ENCODE assay signal across 2 cellular contexts in the genomic region with DNA sequence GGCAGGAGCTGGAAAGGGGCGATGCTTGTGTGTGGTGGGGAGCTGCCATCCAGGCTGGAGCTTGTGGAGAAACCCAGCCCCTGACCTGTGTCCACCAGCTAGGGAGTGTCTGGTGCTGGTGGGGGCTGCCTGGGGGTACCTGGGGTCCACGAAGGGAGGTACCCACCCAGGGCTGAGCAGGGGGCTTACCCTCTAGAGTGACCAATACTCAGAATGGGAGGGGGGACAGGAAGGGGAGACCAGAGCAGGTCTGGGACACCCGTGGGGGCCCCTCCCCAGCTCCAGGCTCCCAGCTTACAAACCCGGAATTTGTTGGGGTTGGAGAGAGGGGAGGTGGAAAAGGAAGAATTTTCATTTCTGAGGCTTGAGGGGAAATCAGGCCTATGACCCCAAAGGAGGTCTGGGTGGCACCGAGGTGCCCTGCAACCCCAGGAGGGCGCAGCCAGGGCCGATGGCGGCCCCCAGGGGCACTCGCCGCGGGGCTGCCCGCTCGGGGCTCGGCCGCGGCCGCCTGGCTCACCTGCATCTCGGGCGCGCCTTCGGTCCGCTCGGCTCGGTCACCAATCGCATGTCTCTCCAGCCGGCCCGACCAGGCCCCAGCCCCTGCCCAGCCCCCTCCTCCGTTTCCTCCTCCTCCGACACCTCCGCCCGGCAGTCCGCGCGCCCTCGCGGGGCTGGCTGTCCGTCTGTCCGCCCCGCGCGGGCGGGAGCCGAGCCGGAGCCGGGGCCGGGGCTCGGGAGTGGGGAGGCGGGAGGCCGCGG.
TF ChIP-seq lines count a peak whose summit lies in the region.

No MANE protein-coding gene starts in this region.

TF ChIP-seq in HEK293, 187 proteins besides CTCF, POLR2A, EP300 and RAD21 (continues in another document):
- TF ChIP-seq SCRT1 (tag by site-specific recombination; IDR thresholded peaks at IDR 0.05; ENCODE audit: borderline replicate concordance): no peak
- no peak for TF ChIP-seq ZNF624 (tag by site-specific recombination; IDR thresholded peaks at IDR 0.05)
- TF ChIP-seq, protein P1, sequence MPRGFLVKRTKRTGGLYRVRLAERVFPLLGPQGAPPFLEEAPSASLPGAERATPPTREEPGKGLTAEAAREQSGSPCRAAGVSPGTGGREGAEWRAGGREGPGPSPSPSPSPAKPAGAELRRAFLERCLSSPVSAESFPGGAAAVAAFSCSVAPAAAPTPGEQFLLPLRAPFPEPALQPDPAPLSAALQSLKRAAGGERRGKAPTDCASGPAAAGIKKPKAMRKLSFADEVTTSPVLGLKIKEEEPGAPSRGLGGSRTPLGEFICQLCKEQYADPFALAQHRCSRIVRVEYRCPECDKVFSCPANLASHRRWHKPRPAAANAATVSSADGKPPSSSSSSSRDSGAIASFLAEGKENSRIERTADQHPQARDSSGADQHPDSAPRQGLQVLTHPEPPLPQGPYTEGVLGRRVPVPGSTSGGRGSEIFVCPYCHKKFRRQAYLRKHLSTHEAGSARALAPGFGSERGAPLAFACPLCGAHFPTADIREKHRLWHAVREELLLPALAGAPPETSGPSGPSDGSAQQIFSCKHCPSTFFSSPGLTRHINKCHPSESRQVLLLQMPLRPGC (tag by site-specific recombination; IDR thresholded peaks at IDR 0.05): no peak
- TF ChIP-seq, protein P2, sequence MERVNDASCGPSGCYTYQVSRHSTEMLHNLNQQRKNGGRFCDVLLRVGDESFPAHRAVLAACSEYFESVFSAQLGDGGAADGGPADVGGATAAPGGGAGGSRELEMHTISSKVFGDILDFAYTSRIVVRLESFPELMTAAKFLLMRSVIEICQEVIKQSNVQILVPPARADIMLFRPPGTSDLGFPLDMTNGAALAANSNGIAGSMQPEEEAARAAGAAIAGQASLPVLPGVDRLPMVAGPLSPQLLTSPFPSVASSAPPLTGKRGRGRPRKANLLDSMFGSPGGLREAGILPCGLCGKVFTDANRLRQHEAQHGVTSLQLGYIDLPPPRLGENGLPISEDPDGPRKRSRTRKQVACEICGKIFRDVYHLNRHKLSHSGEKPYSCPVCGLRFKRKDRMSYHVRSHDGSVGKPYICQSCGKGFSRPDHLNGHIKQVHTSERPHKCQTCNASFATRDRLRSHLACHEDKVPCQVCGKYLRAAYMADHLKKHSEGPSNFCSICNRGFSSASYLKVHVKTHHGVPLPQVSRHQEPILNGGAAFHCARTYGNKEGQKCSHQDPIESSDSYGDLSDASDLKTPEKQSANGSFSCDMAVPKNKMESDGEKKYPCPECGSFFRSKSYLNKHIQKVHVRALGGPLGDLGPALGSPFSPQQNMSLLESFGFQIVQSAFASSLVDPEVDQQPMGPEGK (tag by site-specific recombination; IDR thresholded peaks at IDR 0.05): 0 out of 2 replicates have a peak, but pooled peaks have one; percentile 17
- TF ChIP-seq GLIS2 (tag by site-specific recombination; IDR thresholded peaks at IDR 0.05): peak; percentile 74
- TF ChIP-seq ZNF704 (tag by site-specific recombination; IDR thresholded peaks at IDR 0.05): no peak
- TF ChIP-seq ZNF529 (tag by site-specific recombination; IDR thresholded peaks at IDR 0.05; ENCODE audit: insufficient replicate concordance): no peak
- TF ChIP-seq ZNF692 (tag by site-specific recombination; IDR thresholded peaks at IDR 0.05): no peak
- TF ChIP-seq ZFP41 (tag by site-specific recombination; IDR thresholded peaks at IDR 0.05; ENCODE audit: borderline replicate concordance): no peak
- TF ChIP-seq, protein P3, sequence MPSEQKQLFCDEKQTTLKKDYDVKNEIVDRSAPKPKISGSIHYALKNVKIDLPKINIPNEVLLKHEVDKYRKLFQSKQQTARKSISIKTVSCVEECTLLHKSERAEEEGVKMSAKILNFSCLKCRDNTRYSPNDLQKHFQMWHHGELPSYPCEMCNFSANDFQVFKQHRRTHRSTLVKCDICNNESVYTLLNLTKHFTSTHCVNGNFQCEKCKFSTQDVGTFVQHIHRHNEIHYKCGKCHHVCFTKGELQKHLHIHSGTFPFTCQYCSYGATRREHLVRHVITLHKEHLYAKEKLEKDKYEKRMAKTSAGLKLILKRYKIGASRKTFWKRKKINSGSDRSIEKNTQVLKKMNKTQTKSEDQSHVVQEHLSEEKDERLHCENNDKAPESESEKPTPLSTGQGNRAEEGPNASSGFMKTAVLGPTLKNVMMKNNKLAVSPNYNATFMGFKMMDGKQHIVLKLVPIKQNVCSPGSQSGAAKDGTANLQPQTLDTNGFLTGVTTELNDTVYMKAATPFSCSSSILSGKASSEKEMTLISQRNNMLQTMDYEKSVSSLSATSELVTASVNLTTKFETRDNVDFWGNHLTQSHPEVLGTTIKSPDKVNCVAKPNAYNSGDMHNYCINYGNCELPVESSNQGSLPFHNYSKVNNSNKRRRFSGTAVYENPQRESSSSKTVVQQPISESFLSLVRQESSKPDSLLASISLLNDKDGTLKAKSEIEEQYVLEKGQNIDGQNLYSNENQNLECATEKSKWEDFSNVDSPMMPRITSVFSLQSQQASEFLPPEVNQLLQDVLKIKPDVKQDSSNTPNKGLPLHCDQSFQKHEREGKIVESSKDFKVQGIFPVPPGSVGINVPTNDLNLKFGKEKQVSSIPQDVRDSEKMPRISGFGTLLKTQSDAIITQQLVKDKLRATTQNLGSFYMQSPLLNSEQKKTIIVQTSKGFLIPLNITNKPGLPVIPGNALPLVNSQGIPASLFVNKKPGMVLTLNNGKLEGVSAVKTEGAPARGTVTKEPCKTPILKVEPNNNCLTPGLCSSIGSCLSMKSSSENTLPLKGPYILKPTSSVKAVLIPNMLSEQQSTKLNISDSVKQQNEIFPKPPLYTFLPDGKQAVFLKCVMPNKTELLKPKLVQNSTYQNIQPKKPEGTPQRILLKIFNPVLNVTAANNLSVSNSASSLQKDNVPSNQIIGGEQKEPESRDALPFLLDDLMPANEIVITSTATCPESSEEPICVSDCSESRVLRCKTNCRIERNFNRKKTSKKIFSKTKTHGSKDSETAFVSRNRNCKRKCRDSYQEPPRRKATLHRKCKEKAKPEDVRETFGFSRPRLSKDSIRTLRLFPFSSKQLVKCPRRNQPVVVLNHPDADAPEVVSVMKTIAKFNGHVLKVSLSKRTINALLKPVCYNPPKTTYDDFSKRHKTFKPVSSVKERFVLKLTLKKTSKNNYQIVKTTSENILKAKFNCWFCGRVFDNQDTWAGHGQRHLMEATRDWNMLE (tag by site-specific recombination; conservative IDR thresholded peaks at IDR 0.05; ENCODE audit: low read depth): no peak

TF ChIP-seq in GM12878, 131 proteins besides CTCF, POLR2A, EP300 and RAD21:
- no peak for TF ChIP-seq ZSCAN29 (IDR thresholded peaks at IDR 0.05)
- peak; percentile 82 for TF ChIP-seq SUZ12 (IDR thresholded peaks at IDR 0.05; ENCODE audit: unreplicated experiment)
